In genomic region chr6:146913842-146914562, GRCh38 we compare ENCODE assay signal across 1 cellular context.
TF ChIP-seq lines count a peak whose summit lies in the region.

No MANE protein-coding gene starts in this region.

TF ChIP-seq in H1, 55 proteins besides CTCF, POLR2A, EP300 and RAD21 (continued from another document):
- TF ChIP-seq, protein P1, sequence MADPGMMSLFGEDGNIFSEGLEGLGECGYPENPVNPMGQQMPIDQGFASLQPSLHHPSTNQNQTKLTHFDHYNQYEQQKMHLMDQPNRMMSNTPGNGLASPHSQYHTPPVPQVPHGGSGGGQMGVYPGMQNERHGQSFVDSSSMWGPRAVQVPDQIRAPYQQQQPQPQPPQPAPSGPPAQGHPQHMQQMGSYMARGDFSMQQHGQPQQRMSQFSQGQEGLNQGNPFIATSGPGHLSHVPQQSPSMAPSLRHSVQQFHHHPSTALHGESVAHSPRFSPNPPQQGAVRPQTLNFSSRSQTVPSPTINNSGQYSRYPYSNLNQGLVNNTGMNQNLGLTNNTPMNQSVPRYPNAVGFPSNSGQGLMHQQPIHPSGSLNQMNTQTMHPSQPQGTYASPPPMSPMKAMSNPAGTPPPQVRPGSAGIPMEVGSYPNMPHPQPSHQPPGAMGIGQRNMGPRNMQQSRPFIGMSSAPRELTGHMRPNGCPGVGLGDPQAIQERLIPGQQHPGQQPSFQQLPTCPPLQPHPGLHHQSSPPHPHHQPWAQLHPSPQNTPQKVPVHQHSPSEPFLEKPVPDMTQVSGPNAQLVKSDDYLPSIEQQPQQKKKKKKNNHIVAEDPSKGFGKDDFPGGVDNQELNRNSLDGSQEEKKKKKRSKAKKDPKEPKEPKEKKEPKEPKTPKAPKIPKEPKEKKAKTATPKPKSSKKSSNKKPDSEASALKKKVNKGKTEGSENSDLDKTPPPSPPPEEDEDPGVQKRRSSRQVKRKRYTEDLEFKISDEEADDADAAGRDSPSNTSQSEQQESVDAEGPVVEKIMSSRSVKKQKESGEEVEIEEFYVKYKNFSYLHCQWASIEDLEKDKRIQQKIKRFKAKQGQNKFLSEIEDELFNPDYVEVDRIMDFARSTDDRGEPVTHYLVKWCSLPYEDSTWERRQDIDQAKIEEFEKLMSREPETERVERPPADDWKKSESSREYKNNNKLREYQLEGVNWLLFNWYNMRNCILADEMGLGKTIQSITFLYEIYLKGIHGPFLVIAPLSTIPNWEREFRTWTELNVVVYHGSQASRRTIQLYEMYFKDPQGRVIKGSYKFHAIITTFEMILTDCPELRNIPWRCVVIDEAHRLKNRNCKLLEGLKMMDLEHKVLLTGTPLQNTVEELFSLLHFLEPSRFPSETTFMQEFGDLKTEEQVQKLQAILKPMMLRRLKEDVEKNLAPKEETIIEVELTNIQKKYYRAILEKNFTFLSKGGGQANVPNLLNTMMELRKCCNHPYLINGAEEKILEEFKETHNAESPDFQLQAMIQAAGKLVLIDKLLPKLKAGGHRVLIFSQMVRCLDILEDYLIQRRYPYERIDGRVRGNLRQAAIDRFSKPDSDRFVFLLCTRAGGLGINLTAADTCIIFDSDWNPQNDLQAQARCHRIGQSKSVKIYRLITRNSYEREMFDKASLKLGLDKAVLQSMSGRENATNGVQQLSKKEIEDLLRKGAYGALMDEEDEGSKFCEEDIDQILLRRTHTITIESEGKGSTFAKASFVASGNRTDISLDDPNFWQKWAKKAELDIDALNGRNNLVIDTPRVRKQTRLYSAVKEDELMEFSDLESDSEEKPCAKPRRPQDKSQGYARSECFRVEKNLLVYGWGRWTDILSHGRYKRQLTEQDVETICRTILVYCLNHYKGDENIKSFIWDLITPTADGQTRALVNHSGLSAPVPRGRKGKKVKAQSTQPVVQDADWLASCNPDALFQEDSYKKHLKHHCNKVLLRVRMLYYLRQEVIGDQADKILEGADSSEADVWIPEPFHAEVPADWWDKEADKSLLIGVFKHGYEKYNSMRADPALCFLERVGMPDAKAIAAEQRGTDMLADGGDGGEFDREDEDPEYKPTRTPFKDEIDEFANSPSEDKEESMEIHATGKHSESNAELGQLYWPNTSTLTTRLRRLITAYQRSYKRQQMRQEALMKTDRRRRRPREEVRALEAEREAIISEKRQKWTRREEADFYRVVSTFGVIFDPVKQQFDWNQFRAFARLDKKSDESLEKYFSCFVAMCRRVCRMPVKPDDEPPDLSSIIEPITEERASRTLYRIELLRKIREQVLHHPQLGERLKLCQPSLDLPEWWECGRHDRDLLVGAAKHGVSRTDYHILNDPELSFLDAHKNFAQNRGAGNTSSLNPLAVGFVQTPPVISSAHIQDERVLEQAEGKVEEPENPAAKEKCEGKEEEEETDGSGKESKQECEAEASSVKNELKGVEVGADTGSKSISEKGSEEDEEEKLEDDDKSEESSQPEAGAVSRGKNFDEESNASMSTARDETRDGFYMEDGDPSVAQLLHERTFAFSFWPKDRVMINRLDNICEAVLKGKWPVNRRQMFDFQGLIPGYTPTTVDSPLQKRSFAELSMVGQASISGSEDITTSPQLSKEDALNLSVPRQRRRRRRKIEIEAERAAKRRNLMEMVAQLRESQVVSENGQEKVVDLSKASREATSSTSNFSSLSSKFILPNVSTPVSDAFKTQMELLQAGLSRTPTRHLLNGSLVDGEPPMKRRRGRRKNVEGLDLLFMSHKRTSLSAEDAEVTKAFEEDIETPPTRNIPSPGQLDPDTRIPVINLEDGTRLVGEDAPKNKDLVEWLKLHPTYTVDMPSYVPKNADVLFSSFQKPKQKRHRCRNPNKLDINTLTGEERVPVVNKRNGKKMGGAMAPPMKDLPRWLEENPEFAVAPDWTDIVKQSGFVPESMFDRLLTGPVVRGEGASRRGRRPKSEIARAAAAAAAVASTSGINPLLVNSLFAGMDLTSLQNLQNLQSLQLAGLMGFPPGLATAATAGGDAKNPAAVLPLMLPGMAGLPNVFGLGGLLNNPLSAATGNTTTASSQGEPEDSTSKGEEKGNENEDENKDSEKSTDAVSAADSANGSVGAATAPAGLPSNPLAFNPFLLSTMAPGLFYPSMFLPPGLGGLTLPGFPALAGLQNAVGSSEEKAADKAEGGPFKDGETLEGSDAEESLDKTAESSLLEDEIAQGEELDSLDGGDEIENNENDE (IDR thresholded peaks at IDR 0.05; ENCODE audit: insufficient replicate concordance, low read length): no peak
- TF ChIP-seq MAFK (IDR thresholded peaks at IDR 0.05; ENCODE audit: low read depth, low read length): peak; percentile 74; the same call in 1 of the 2 replicates
- no peak for TF ChIP-seq RBBP5 (IDR thresholded peaks at IDR 0.05; ENCODE audit: borderline replicate concordance, low read depth, low read length)
- TF ChIP-seq CEBPB (IDR thresholded peaks at IDR 0.05; ENCODE audit: low read depth, low read length): peak; percentile 47; the same call in 1 of the 2 replicates
- no peak for TF ChIP-seq SP2 (IDR thresholded peaks at IDR 0.05; ENCODE audit: low read length)
- peak; percentile 94 for TF ChIP-seq JUND (IDR thresholded peaks at IDR 0.05; ENCODE audit: low read length)
- peak; percentile 56; the same call in 1 of the 2 replicates for TF ChIP-seq TEAD4 (IDR thresholded peaks at IDR 0.05; ENCODE audit: low read depth, low read length)
- peak; percentile 87 for TF ChIP-seq JUN (IDR thresholded peaks at IDR 0.05; ENCODE audit: low read depth, low read length)
